In genomic region chrX:117522725-117523700, GRCh38 we compare ENCODE assay signal across 23 cellular contexts.
"Had no signal": no experiment of that assay in that cellular context is flagged by ENCODE, and none has a peak within 500 bp of the region (broad histone marks: within the 10 kb centered on the region; RNA-seq: fewer than 3 reads in every experiment).

No MANE protein-coding gene starts in this region.

- DNase-seq: islet precursor cell; mesendoderm; naive B cell; natural killer cell; nephron progenitor cell; occipital lobe; retina; right cardiac atrium; stimulated activated CD4-positive, alpha-beta T cell treated with anti-CD3 and anti-CD28 coated beads, Interleukin-1b, Interleukin-23, amount 100 ng/mL, for 48 hours; stimulated activated CD4-positive, alpha-beta T cell treated with anti-CD3 and anti-CD28 coated beads, Interleukin-2, amount 100 ng/mL, for 48 hours; stimulated activated CD4-positive, alpha-beta T cell treated with anti-CD3 and anti-CD28 coated beads, Interleukin-4, amount 100 ng/mL, for 4 hours; stimulated activated CD8-positive, alpha-beta memory T cell treated with anti-CD3 and anti-CD28 coated beads, Interleukin-4, amount 100 ng/mL, for 48 hours; stimulated activated naive CD4-positive, alpha-beta T cell treated with Interleukin-2 at 50 U/mL for 16 hours; stimulated activated naive CD8-positive, alpha-beta T cell treated with anti-CD3 and anti-CD28 coated beads, Interleukin-15, amount 100 ng/mL, for 72 hours; substantia nigra had no signal

- H3K9me3 ChIP-seq: neutrophil, tibial nerve, uterus had no signal

- H3K4me3 ChIP-seq: hepatocyte, lung, neural progenitor cell, smooth muscle cell, tibial nerve, uterus had no signal

- ATAC-seq: natural killer cell; right cardiac atrium; stimulated activated memory B cell treated with anti-CD40 and anti-IgM and Interleukin-4, amounts not matched to agents 10 μg/mL and 1 μg/mL and 100 μg/mL, for 72 hours; stimulated activated naive CD8-positive, alpha-beta T cell treated with anti-CD3 and anti-CD28 coated beads, Interleukin-15, amount 100 ng/mL, for 72 hours had no signal

- H3K4me1 ChIP-seq: neural progenitor cell, tibial nerve, uterus had no signal

- H3K27me3 ChIP-seq: hepatocyte, neural progenitor cell, neutrophil, tibial nerve, uterus had no signal

- H3K36me3 ChIP-seq: neural progenitor cell, neutrophil, tibial nerve, uterus had no signal

- H3K27ac ChIP-seq: hepatocyte, neural progenitor cell, neutrophil, tibial nerve, uterus had no signal
